ENCODE assay signal across 8 cellular contexts in genomic region chr3:134485620-134486576, GRCh38. TPM values are rescaled to one million over a fixed set of nuclear protein-coding genes. Genes with fewer than 3 reads are reported as not detected.
DNase-seq lines count a peak whose midpoint lies in the region; ATAC-seq and TF ChIP-seq lines count a peak whose summit lies in the region.

Gene ANAPC13, minus strand, starts transcription at chr3:134485985. Its CDS starts 3,081 bp downstream, at chr3:134482904.
Gene CEP63, plus strand, starts transcription at chr3:134486057. Its CDS starts 9,264 bp downstream, at chr3:134495321.

- peak within 1 kb of the TSS; percentile 99 for H2AK9ac ChIP-seq in IMR-90 (replicated peaks; ENCODE audit: low read depth, low read length, poor library complexity)

- peak within 1 kb of the TSS; percentile 96 for H2BK5ac ChIP-seq in IMR-90 (ENCODE audit: low read depth, low read length, poor library complexity, severe bottlenecking)

- peak within 1 kb of the TSS; percentile 98 for H4K91ac ChIP-seq in IMR-90 (ENCODE audit: insufficient read depth, low read depth, low read length)

- DNase-seq in DMS 273 (lab: John Stamatoyannopoulos, UW; ENCODE audit: unreplicated experiment) (peak; percentile 100), IMR-90 (peak; percentile 99), OCI-M1 (lab: John Stamatoyannopoulos, UW) (peak; percentile 97), activated T-cell treated with anti-CD3 and anti-CD28 coated beads for 24 hours (ENCODE audit: low read depth) (peak; percentile 90), epithelial cell of esophagus (ENCODE audit: low read depth) (peak; percentile 99), mucosa of descending colon (peak; percentile 91 to 96 (median 96))
- peak; percentile 87 for DNase-seq in stimulated activated CD8-positive, alpha-beta memory T cell treated with anti-CD3 and anti-CD28 coated beads, Interleukin-4, amount 100 ng/mL, for 24 hours (ENCODE audit: low read depth)

- no peak for TF ChIP-seq CTCF in IMR-90 (conservative IDR thresholded peaks at IDR 0.05; ENCODE audit: low read depth, low read length)
- no peak for TF ChIP-seq CTCF in epithelial cell of esophagus (IDR thresholded peaks at IDR 0.05; ENCODE audit: insufficient read depth, low read depth, low read length, missing control alignments)
- no peak for TF ChIP-seq CTCF in mucosa of descending colon (IDR thresholded peaks at IDR 0.05)

- POLR2A ChIA-PET in IMR-90 (lab: Charles Lee; ENCODE audit: unreplicated experiment), result interaction anchor here (0.5 to 1.4 kb wide), 4 partner anchors 132 to 181 kb away, joined by 3 to 8 read pairs (median 4); no protein-coding TSS in a partner anchor

- peak within 1 kb of the TSS; percentile 96 for H2AK5ac ChIP-seq in IMR-90 (ENCODE audit: low read depth, low read length)

- no peaks in the 10 kb centered on the region for H3K9me3 ChIP-seq in IMR-90 (ENCODE audit: control insufficient read depth, insufficient read depth, low read length)
- no peaks in the 10 kb centered on the region for H3K9me3 ChIP-seq in mucosa of descending colon

- H3K18ac ChIP-seq in IMR-90 (ENCODE audit: low read depth, low read length), result peak within 1 kb of the TSS; percentile 95

- H3K9ac ChIP-seq in IMR-90 (ENCODE audit: low read depth, low read length), result peak within 1 kb of the TSS; percentile 90

- CTCF ChIA-PET in IMR-90 (lab: Yijun Ruan, JAX), result interaction anchor here (1.3 to 1.9 kb wide), 2 partner anchors 10 to 177 kb away, joined by 3 to 6 read pairs; no protein-coding TSS in a partner anchor

- peak within 1 kb of the TSS; percentile 97 for H3K23ac ChIP-seq in IMR-90 (ENCODE audit: low read depth, low read length)

- H3K9me1 ChIP-seq in IMR-90 (ENCODE audit: insufficient read depth, low read length), result peaks cover 23% of the 10 kb centered on the region; the same call in 1 of the 2 replicates

- H3K56ac ChIP-seq in IMR-90 (ENCODE audit: extremely low read depth, insufficient read depth, low read length), result peak within 1 kb of the TSS; percentile 99

- intact Hi-C loops in IMR-90 (cut with micrococcal nuclease) (loop anchor here (5.0 to 10.0 kb wide), 2 partner anchors 551 to 824 kb away; partner anchors contain the start of gene TOPBP1), mucosa of descending colon (cut with DNase I, micrococcal nuclease) (no loop called here)

- peaks cover 29 to 56% of the 10 kb centered on the region in 2 experiments; a peak in 3 of 4 replicates for H3K79me1 ChIP-seq in IMR-90 (ENCODE audit: low read depth in 1 of 2, low read length in 2 of 2)

- TF ChIP-seq RAD21 in IMR-90 (IDR thresholded peaks at IDR 0.05; ENCODE audit: low read length), result 0 out of 2 replicates have a peak, but pooled peaks have one; percentile 5

- 0% methylated on average over 37 of the region's 87 CpGs; no CpG with 5 or more reads in 1 of the 2 experiments for WGBS in IMR-90 (ENCODE audit: extremely low coverage in 2 of 2, insufficient read length in 1 of 2), 2 experiments

- peak within 1 kb of the TSS; percentile 98 to 100 for H4K8ac ChIP-seq in IMR-90 (ENCODE audit: low read depth in 2 of 2, low read length in 2 of 2)

- peak within 1 kb of the TSS; percentile 98 for H3K14ac ChIP-seq in IMR-90 (replicated peaks; ENCODE audit: low read depth, low read length)

- peak within 1 kb of the TSS; percentile 96 for H2AFZ ChIP-seq in IMR-90 (replicated peaks; ENCODE audit: low read length, poor library complexity)

- peak; percentile 82 for TF ChIP-seq POLR2A in IMR-90 (IDR thresholded peaks at IDR 0.05; ENCODE audit: low read depth, low read length)

- peak within 1 kb of the TSS; percentile 97 for H3K4ac ChIP-seq in IMR-90 (ENCODE audit: low read depth, low read length)

- H3K4me3 ChIP-seq in IMR-90 (ENCODE audit: insufficient read depth, low read depth, low read length) (peak within 1 kb of the TSS; percentile 54), epithelial cell of esophagus (ENCODE audit: low read length) (peak within 1 kb of the TSS; percentile 93), mucosa of descending colon (peak within 1 kb of the TSS; percentile 81)

- H3K36me3 ChIP-seq in IMR-90 (ENCODE audit: control insufficient read depth, insufficient read depth, low read length) (peaks cover 1% of the 10 kb centered on the region), mucosa of descending colon (ENCODE audit: low read depth) (peaks cover 4% of the 10 kb centered on the region)

- H3K4me2 ChIP-seq in IMR-90 (ENCODE audit: low read depth, low read length), result peak within 1 kb of the TSS; percentile 100

- H4K5ac ChIP-seq in IMR-90 (ENCODE audit: low read depth, low read length), result peak within 1 kb of the TSS; percentile 96

- peak within 1 kb of the TSS; percentile 96 for H2BK120ac ChIP-seq in IMR-90 (ENCODE audit: low read depth, low read length)

- dilution Hi-C loops in IMR-90 (cut with HindIII; ENCODE audit: low sequenced_read_pairs, unreplicated experiment), result no loop called here

- peaks cover 21% of the 10 kb centered on the region for H3K4me1 ChIP-seq in IMR-90 (ENCODE audit: control insufficient read depth, insufficient read depth, low read length)
- peaks cover 25% of the 10 kb centered on the region for H3K4me1 ChIP-seq in mucosa of descending colon (ENCODE audit: low read depth)

- TSS peak; percentile 48 for BruUV-seq in IMR-90 (replicated peaks; lab: Mats Ljungman, UMichigan)

- H3K27me3 ChIP-seq in IMR-90 (ENCODE audit: control insufficient read depth, insufficient read depth, low read length), result no peaks in the 10 kb centered on the region

- H3K27ac ChIP-seq in IMR-90 (ENCODE audit: insufficient read depth, low read length), result peak within 1 kb of the TSS; percentile 93

- H2BK15ac ChIP-seq in IMR-90 (ENCODE audit: low read depth, low read length), result peak within 1 kb of the TSS; percentile 99

- H2BK20ac ChIP-seq in IMR-90 (ENCODE audit: low read depth, low read length), result peak within 1 kb of the TSS; percentile 78

- ATAC-seq in GM21528 (IDR thresholded peaks at IDR 0.05; ENCODE audit: low FRiP score, unreplicated experiment) (peak; percentile 88), IMR-90 (ENCODE audit: low read depth) (peak; percentile 86), mucosa of descending colon (peak; percentile 93)

- H4K20me1 ChIP-seq in IMR-90 (ENCODE audit: insufficient read depth, low read length), result no peaks in the 10 kb centered on the region

- in situ Hi-C loops in IMR-90 (cut with MboI; ENCODE audit: low sequenced_read_pairs), result loop anchor here (10.0 to 25.0 kb wide), 2 partner anchors 551 to 674 kb away; partner anchors contain the start of gene SRPRB

TF ChIP-seq in IMR-90, 13 proteins besides CTCF, POLR2A, EP300 and RAD21:
- no peak for TF ChIP-seq NFE2L2 (IDR thresholded peaks at IDR 0.05; ENCODE audit: low read depth, low read length)
- TF ChIP-seq RFX5 (IDR thresholded peaks at IDR 0.05; ENCODE audit: low read depth, low read length), result no peak
- TF ChIP-seq RCOR1 (IDR thresholded peaks at IDR 0.05; ENCODE audit: insufficient replicate concordance, low read length), result no peak
- no peak for TF ChIP-seq MAFK (IDR thresholded peaks at IDR 0.05; ENCODE audit: low read depth, low read length)
- TF ChIP-seq CEBPB (IDR thresholded peaks at IDR 0.05; ENCODE audit: low read depth, low read length), result peak; percentile 98
- TF ChIP-seq USF2 (IDR thresholded peaks at IDR 0.05; ENCODE audit: low read depth, low read length), result peak; percentile 95
- TF ChIP-seq FOS (IDR thresholded peaks at IDR 0.05; ENCODE audit: low read depth, low read length), result no peak; the same call in 1 of the 2 replicates
- TF ChIP-seq MXI1 (IDR thresholded peaks at IDR 0.05; ENCODE audit: borderline replicate concordance, low read depth, low read length), result peak; percentile 79
- peak; percentile 98 for TF ChIP-seq BHLHE40 (IDR thresholded peaks at IDR 0.05; ENCODE audit: low read depth, low read length)
- no peak; the same call in 1 of the 2 replicates for TF ChIP-seq CHD1 (IDR thresholded peaks at IDR 0.05; ENCODE audit: low read depth, low read length)
- TF ChIP-seq SMC3 (IDR thresholded peaks at IDR 0.05; ENCODE audit: low read depth, low read length), result no peak
- peak; percentile 92 for TF ChIP-seq MAZ (IDR thresholded peaks at IDR 0.05; ENCODE audit: borderline replicate concordance, low read depth, low read length)
- no peak for TF ChIP-seq ELK1 (IDR thresholded peaks at IDR 0.05; ENCODE audit: borderline replicate concordance, low read depth, low read length)
TF ChIP-seq in IMR-90: peak in this region for 5.

RNA-seq across cellular contexts. Expression of gene ANAPC13, which starts in this region (rescaled TPM):
- 43.4 and 82.8 TPM in 2 replicates for total RNA-seq in IMR-90 (2012; rRNA removed)
- polyA plus RNA-seq in IMR-90 (2012; rRNA removed), result 56.5 and 62.9 TPM in 2 replicates
- polyA plus RNA-seq in IMR-90 (2012; cell fraction: cytosol; rRNA removed), result 9.9 and 21.7 TPM in 2 replicates
- polyA plus RNA-seq in IMR-90 (2012; cell fraction: nucleus; rRNA removed; ENCODE audit: low replicate concordance), result 2.4 and 19.8 TPM in 2 replicates
- 10 to 100 TPM; 28.9 to 44.6 (median 36.4) TPM for total RNA-seq in mucosa of descending colon

RNA-seq across cellular contexts. Expression of gene CEP63, which starts in this region (rescaled TPM):
- 6.5 and 16.1 TPM in 2 replicates for total RNA-seq in IMR-90 (2012; rRNA removed)
- polyA plus RNA-seq in IMR-90 (2012; rRNA removed), result 8.8 and 9.1 TPM in 2 replicates
- polyA plus RNA-seq in IMR-90 (2012; cell fraction: cytosol; rRNA removed), result 2.5 and 4.2 TPM in 2 replicates
- 3.7 and 5.7 TPM in 2 replicates for polyA plus RNA-seq in IMR-90 (2012; cell fraction: nucleus; rRNA removed; ENCODE audit: low replicate concordance)
- 10 to 100 TPM; 19.8 to 34.2 (median 19.8) TPM for total RNA-seq in mucosa of descending colon

Comparison
In these comparisons a context has a peak if more than half of its experiments do, and no peak if none do; other contexts are left out.
1. Peak in every context shown above with its lines: DNase-seq, ATAC-seq, H3K4me3 ChIP-seq and H3K27ac ChIP-seq.